Comparison of ENCODE assay signal across 9 cellular contexts in the genomic region with DNA sequence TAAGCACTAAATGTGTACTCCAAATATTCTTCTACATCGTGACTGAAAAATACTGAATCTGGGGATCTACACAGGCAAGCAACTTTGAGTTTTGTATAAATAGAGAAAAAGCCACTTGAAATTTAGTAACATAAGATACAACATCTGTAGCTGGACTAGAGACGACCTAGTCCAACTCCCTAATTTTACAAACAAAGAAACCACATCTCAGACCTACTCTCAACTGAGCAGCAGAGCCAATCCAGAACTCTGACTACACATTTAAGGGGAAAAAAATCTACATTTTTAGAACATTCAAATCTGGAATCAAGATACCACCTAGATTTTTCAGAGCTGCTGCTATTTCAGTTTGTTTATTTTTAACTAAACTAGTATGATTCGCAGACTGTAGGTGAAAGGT.
DNase-seq lines count a peak whose midpoint lies in the region; ATAC-seq lines count a peak whose summit lies in the region.
"Had no signal": no experiment of that assay in that cellular context is flagged by ENCODE, and none has a peak within 500 bp of the region (broad histone marks: within the 10 kb centered on the region; RNA-seq: fewer than 3 reads in every experiment).

No MANE protein-coding gene starts in this region.

- H3K4me1 Mint-ChIP-seq in activated T-helper 1 cell treated with anti-CD3 and anti-CD28 coated beads, Interleukin-12 subunit alpha, Interleukin-12 subunit beta, Interleukin-2, Interleukin-4 antibody, amounts not matched to agents 30 ng/mL and 10 ng/mL and 1 ng/mL, durations not matched to agents 14 hours and 24 hours and 36 hours (ENCODE audit: low read depth): peaks cover 23% of the 10 kb centered on the region
- peaks cover 23 to 30% (median 27%) of the 10 kb centered on the region in 3 donors for H3K4me1 Mint-ChIP-seq in T-cell

- ATAC-seq in GM18909 (IDR thresholded peaks at IDR 0.05; ENCODE audit: poor library complexity, unreplicated experiment) (peak; percentile 12), HG02943 (IDR thresholded peaks at IDR 0.05; ENCODE audit: low read depth, unreplicated experiment) (peak; percentile 5), HG02852 (IDR thresholded peaks at IDR 0.05; ENCODE audit: unreplicated experiment) (no peak), T-cell (replicated peaks in 1 of 4) (no peak)

- H3K36me3 Mint-ChIP-seq in activated T-helper 1 cell treated with anti-CD3 and anti-CD28 coated beads, Interleukin-12 subunit alpha, Interleukin-12 subunit beta, Interleukin-2, Interleukin-4 antibody, amounts not matched to agents 30 ng/mL and 10 ng/mL and 1 ng/mL, durations not matched to agents 14 hours and 24 hours and 36 hours (ENCODE audit: low read depth): no peaks in the 10 kb centered on the region
- H3K36me3 Mint-ChIP-seq in T-cell: no peaks in the 10 kb centered on the region

- no peaks in the 10 kb centered on the region for H3K9me3 Mint-ChIP-seq in activated T-helper 1 cell treated with anti-CD3 and anti-CD28 coated beads, Interleukin-12 subunit alpha, Interleukin-12 subunit beta, Interleukin-2, Interleukin-4 antibody, amounts not matched to agents 30 ng/mL and 10 ng/mL and 1 ng/mL, durations not matched to agents 14 hours and 24 hours and 36 hours
- H3K9me3 Mint-ChIP-seq in T-cell: no peaks in the 10 kb centered on the region

- intact Hi-C loops in activated T-helper 1 cell treated with anti-CD3 and anti-CD28 coated beads, Interleukin-12 subunit alpha, Interleukin-12 subunit beta, Interleukin-2, Interleukin-4 antibody, amounts not matched to agents 30 ng/mL and 10 ng/mL and 1 ng/mL, durations not matched to agents 14 hours and 24 hours and 36 hours (cut with micrococcal nuclease): loop anchor here (1.0 to 10.0 kb wide), 8 partner anchors 33 to 516 kb away; partner anchors contain the start of genes ARID5B and RTKN2

- POLR2A ChIA-PET in T-cell (lab: Charles Lee): interaction anchor here in 1 of 2 donors (0.9 kb wide), 1 partner anchor 236 kb away, joined by 18 read pairs; no protein-coding TSS in a partner anchor

- H3K27ac Mint-ChIP-seq in activated T-helper 1 cell treated with anti-CD3 and anti-CD28 coated beads, Interleukin-12 subunit alpha, Interleukin-12 subunit beta, Interleukin-2, Interleukin-4 antibody, amounts not matched to agents 30 ng/mL and 10 ng/mL and 1 ng/mL, durations not matched to agents 14 hours and 24 hours and 36 hours: peak overlapping the region; percentile 73
- H3K27ac Mint-ChIP-seq in T-cell: peak overlapping the region in 1 of 2 donors; percentile 59

- H3K4me3 ChIP-seq in skeletal muscle satellite cell (ENCODE audit: low read length): no peak overlapping the region
- H3K4me3 ChIP-seq: psoas muscle had no signal

- no peaks in the 10 kb centered on the region for H3K9me3 ChIP-seq in skeletal muscle satellite cell (replicated peaks; ENCODE audit: low read length)
- H3K9me3 ChIP-seq: psoas muscle had no signal

- no peaks in the 10 kb centered on the region for H3K27me3 ChIP-seq in skeletal muscle satellite cell (ENCODE audit: control insufficient read depth, insufficient read depth, low read length)

- CTCF ChIA-PET in T-cell (lab: Charles Lee): interaction anchor here (0.5 to 2.5 kb wide), 17 partner anchors 8 to 530 kb away, joined by 3 to 13 read pairs (median 5); no protein-coding TSS in a partner anchor

- peaks cover 35% of the 10 kb centered on the region for H3K4me1 ChIP-seq in skeletal muscle satellite cell (ENCODE audit: control insufficient read depth, insufficient read depth, low read length)

- no peak overlapping the region for H3K4me3 Mint-ChIP-seq in activated T-helper 1 cell treated with anti-CD3 and anti-CD28 coated beads, Interleukin-12 subunit alpha, Interleukin-12 subunit beta, Interleukin-2, Interleukin-4 antibody, amounts not matched to agents 30 ng/mL and 10 ng/mL and 1 ng/mL, durations not matched to agents 14 hours and 24 hours and 36 hours
- H3K4me3 Mint-ChIP-seq in T-cell: peak overlapping the region in 1 of 3 donors; percentile 35

- DNase-seq in activated T-helper 1 cell treated with anti-CD3 and anti-CD28 coated beads, Interleukin-12 subunit alpha, Interleukin-12 subunit beta, Interleukin-2, Interleukin-4 antibody, amounts not matched to agents 30 ng/mL and 10 ng/mL and 1 ng/mL, durations not matched to agents 14 hours and 24 hours and 36 hours (ENCODE audit: low spot score): no peak
- DNase-seq in stimulated activated CD4-positive, alpha-beta T cell treated with anti-CD3 and anti-CD28 coated beads, Interleukin-2, amount 100 ng/mL, for 48 hours: no peak
- DNase-seq in T-cell (no peak), HuH-7 (ENCODE audit: low spot score) (no peak)

- H3K4me2 ChIP-seq in skeletal muscle satellite cell (ENCODE audit: low read length): peak overlapping the region; percentile 26

- peak overlapping the region; percentile 7 for H3K9ac ChIP-seq in skeletal muscle satellite cell (ENCODE audit: low read depth, low read length)

- no peaks in the 10 kb centered on the region for H3K27me3 Mint-ChIP-seq in activated T-helper 1 cell treated with anti-CD3 and anti-CD28 coated beads, Interleukin-12 subunit alpha, Interleukin-12 subunit beta, Interleukin-2, Interleukin-4 antibody, amounts not matched to agents 30 ng/mL and 10 ng/mL and 1 ng/mL, durations not matched to agents 14 hours and 24 hours and 36 hours (ENCODE audit: insufficient read depth)
- H3K27me3 Mint-ChIP-seq in T-cell: no peaks in the 10 kb centered on the region

- no peaks in the 10 kb centered on the region for H3K36me3 ChIP-seq in skeletal muscle satellite cell (ENCODE audit: insufficient read depth, low read length)

Comparison
In these comparisons a context has a peak if more than half of its experiments do, and no peak if none do; other contexts are left out.
1. ATAC-seq: peak in GM18909 (single experiment) and HG02943 (single experiment); none in HG02852 (single experiment) and T-cell (0 of 4).